ENCODE assay signal across 8 cellular contexts in the genomic region with DNA sequence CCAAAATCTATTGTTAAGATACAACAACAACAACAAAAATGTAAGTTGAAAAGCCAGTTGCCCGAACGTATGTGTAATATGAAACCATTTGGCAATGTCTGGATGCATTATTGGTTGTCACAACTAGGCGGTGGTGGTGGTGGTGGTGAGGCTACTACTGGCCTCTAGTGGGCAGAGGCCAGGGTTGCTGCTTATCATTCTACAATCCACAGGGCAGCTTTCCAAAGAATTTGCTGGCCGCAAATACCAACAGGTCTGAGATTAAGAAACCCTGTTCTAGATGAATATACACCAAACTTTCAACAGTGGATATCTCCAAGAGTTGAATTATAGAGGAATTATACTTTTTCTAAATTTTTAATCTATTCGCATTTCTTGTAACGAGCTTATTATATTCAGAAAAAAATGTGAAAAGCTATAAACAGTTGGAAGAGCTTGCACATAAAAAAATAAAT. TPM values are rescaled to one million over a fixed set of nuclear protein-coding genes. Genes with fewer than 3 reads are reported as not detected.
DNase-seq lines count a peak whose midpoint lies in the region; ATAC-seq and TF ChIP-seq lines count a peak whose summit lies in the region.

No MANE protein-coding gene starts in this region.

- H3K79me2 ChIP-seq in smooth muscle cell (ENCODE audit: low read depth) = no peaks in the 10 kb centered on the region

- no peaks in the 10 kb centered on the region for H4K20me1 ChIP-seq in smooth muscle cell (ENCODE audit: low read depth)

- H3K27ac ChIP-seq in smooth muscle cell (ENCODE audit: low read depth) = peak overlapping the region; percentile 79

- H3K36me3 ChIP-seq in smooth muscle cell (ENCODE audit: low read depth) = no peaks in the 10 kb centered on the region

- H3K27me3 ChIP-seq in smooth muscle cell (ENCODE audit: low read depth) = no peaks in the 10 kb centered on the region

- H3F3A ChIP-seq in smooth muscle cell (ENCODE audit: low read depth) = peaks cover 7% of the 10 kb centered on the region

- peaks cover 9% of the 10 kb centered on the region for H3K4me1 ChIP-seq in smooth muscle cell (ENCODE audit: low read depth)

- peak overlapping the region; percentile 83 for H3K4me2 ChIP-seq in smooth muscle cell

- ATAC-seq in GM18861 (IDR thresholded peaks at IDR 0.05; ENCODE audit: unreplicated experiment) (peak; percentile 61), GM19397 (IDR thresholded peaks at IDR 0.05; ENCODE audit: unreplicated experiment) (no peak), HG03280 (IDR thresholded peaks at IDR 0.05; ENCODE audit: unreplicated experiment) (no peak)

- H3K9me3 ChIP-seq in smooth muscle cell (replicated peaks; ENCODE audit: low read depth) = no peaks in the 10 kb centered on the region

- WGBS in smooth muscle cell (ENCODE audit: low lambda C conversion rate) = 47% methylated on average over 6 of the region's 6 CpGs

- no peak overlapping the region for H3K9ac ChIP-seq in smooth muscle cell (ENCODE audit: low read depth)

- no peak for TF ChIP-seq CTCF in smooth muscle cell (IDR thresholded peaks at IDR 0.05; ENCODE audit: borderline replicate concordance, insufficient read depth, poor library complexity, severe bottlenecking)

- DNase-seq in LoVo (ENCODE audit: low spot score) (peak; percentile 79), hepatic stellate cell (ENCODE audit: low spot score) (peak; percentile 37), smooth muscle cell (lab: John Stamatoyannopoulos, UW; ENCODE audit: unreplicated experiment) (no peak), COLO829 (ENCODE audit: low spot score) (no peak)
- peak; percentile 1 to 7 for DNase-seq in activated CD4-positive, alpha-beta T cell treated with anti-CD3 and anti-CD28 coated beads, Interleukin-2, amount 50 U/mL, for 4 hours

- peak overlapping the region; percentile 54 for H3K4me3 ChIP-seq in smooth muscle cell

- H2AFZ ChIP-seq in smooth muscle cell (ENCODE audit: low read depth) = peak overlapping the region; percentile 73

RNA-seq across cellular contexts. Expression of a gene that starts 26.8 kb away (rescaled TPM):
- total RNA-seq in smooth muscle cell = 18.5 and 20.0 TPM in 2 replicates
- 1.5 and 2.2 TPM in 2 replicates for polyA plus RNA-seq in smooth muscle cell

RNA-seq across cellular contexts. Expression of a gene that starts 36.9 kb away (rescaled TPM):
- 66.1 and 93.2 TPM in 2 replicates for total RNA-seq in smooth muscle cell
- 134 and 141 TPM in 2 replicates for polyA plus RNA-seq in smooth muscle cell

Comparison
In these comparisons a context has a peak if more than half of its experiments do, and no peak if none do; other contexts are left out.
1. DNase-seq: peak in LoVo (single experiment), activated CD4-positive, alpha-beta T cell treated with anti-CD3 and anti-CD28 coated beads, Interleukin-2, amount 50 U/mL, for 4 hours (2 of 2) and hepatic stellate cell (single experiment); none in smooth muscle cell (single experiment) and COLO829 (single experiment).